ENCODE assay signal across 22 cellular contexts in genomic region chr2:171253900-171254447, GRCh38.
DNase-seq lines count a peak whose midpoint lies in the region; ATAC-seq and TF ChIP-seq lines count a peak whose summit lies in the region.
"Had no signal": no experiment of that assay in that cellular context is flagged by ENCODE, and none has a peak within 500 bp of the region (broad histone marks: within the 10 kb centered on the region; RNA-seq: fewer than 3 reads in every experiment).

No MANE protein-coding gene starts in this region.

- H3K27ac ChIP-seq in H9 (ENCODE audit: insufficient read length, low read depth, low read length), result no peak overlapping the region
- peak overlapping the region; percentile 19; the same call in 1 of the 2 replicates for H3K27ac ChIP-seq in VCaP
- H3K27ac ChIP-seq in gastroesophageal sphincter, result peak overlapping the region; percentile 31 to 76 (median 46)
- H3K27ac ChIP-seq: PC-9, RWPE1, SK-N-MC had no signal

- H3K36me3 ChIP-seq in gastroesophageal sphincter, result no peaks in the 10 kb centered on the region

- H3K9ac ChIP-seq in H9 (ENCODE audit: extremely low read depth, insufficient read length, low read length), result no peak overlapping the region

- H2BK20ac ChIP-seq in H9 (ENCODE audit: low read depth, low read length, poor library complexity, severe bottlenecking), result no peak overlapping the region

- no peaks in the 10 kb centered on the region for H4K20me1 ChIP-seq in H9 (ENCODE audit: control insufficient read depth, insufficient read depth, insufficient read length)

- H2BK12ac ChIP-seq in H9 (ENCODE audit: insufficient read length, low read depth, low read length), result no peak overlapping the region

- H3K27me3 Mint-ChIP-seq in H9 (ENCODE audit: low read depth), result no peaks in the 10 kb centered on the region
- H3K27me3 Mint-ChIP-seq: B cell had no signal

- H3T11ph ChIP-seq in H9 (ENCODE audit: low read length), result no peak overlapping the region

- no peaks in the 10 kb centered on the region for H3K79me1 ChIP-seq in H9 (ENCODE audit: insufficient read depth, low read depth, low read length, poor library complexity, severe bottlenecking)

- no peaks in the 10 kb centered on the region for H3K23me2 ChIP-seq in H9 (ENCODE audit: insufficient read length, low read depth, low read length, poor library complexity, severe bottlenecking)

- no peak overlapping the region for H3K18ac ChIP-seq in H9 (ENCODE audit: insufficient read length, low read depth, low read length)

- 0 out of 3 replicates have a peak, but pooled peaks have one; percentile 39 for TF ChIP-seq CTCF in H9 (conservative IDR thresholded peaks at IDR 0.05)
- TF ChIP-seq CTCF in VCaP (conservative IDR thresholded peaks at IDR 0.05), result no peak
- peak in 1 of 4 experiments; percentile 12 for TF ChIP-seq CTCF in gastroesophageal sphincter (IDR thresholded peaks at IDR 0.05)
- peak; percentile 7 for TF ChIP-seq CTCF in retinal pigment epithelial cell (conservative IDR thresholded peaks at IDR 0.05; ENCODE audit: low read depth, low read length)

- H3K4me3 ChIP-seq in gastroesophageal sphincter, result no peak overlapping the region
- no peak overlapping the region for H3K4me3 ChIP-seq in retinal pigment epithelial cell (ENCODE audit: low read length)
- H3K4me3 ChIP-seq: PC-9, SK-N-MC had no signal

- H4K5ac ChIP-seq in H9 (ENCODE audit: insufficient read length, low read depth, low read length), result no peak overlapping the region

- H3K23ac ChIP-seq in H9 (ENCODE audit: insufficient read length, low read depth, low read length), result no peak overlapping the region

- TF ChIP-seq EP300 in gastroesophageal sphincter (IDR thresholded peaks at IDR 0.05), result no peak

- ATAC-seq in gastroesophageal sphincter, result peak; percentile 41

- TF ChIP-seq POLR2A in gastroesophageal sphincter (IDR thresholded peaks at IDR 0.05), result no peak

- no peaks in the 10 kb centered on the region for H3K4me1 ChIP-seq in H9 (ENCODE audit: insufficient read depth, low read length)
- H3K4me1 ChIP-seq in gastroesophageal sphincter, result peaks cover 0 to 20% (median 2%) of the 10 kb centered on the region in 3 donors

- no peaks in the 10 kb centered on the region for H3K27me3 ChIP-seq in H9 (ENCODE audit: insufficient read depth, low read length)
- no peaks in the 10 kb centered on the region for H3K27me3 ChIP-seq in gastroesophageal sphincter

- no peak overlapping the region for H2BK15ac ChIP-seq in H9 (ENCODE audit: low read depth, low read length)

- no peak overlapping the region for H4K8ac ChIP-seq in H9 (replicated peaks; ENCODE audit: insufficient read length, low read depth, low read length)

- no peak for DNase-seq in H9
- no peak for DNase-seq in retinal pigment epithelial cell (ENCODE audit: low read depth)
- no peak for DNase-seq in COLO829 (ENCODE audit: low spot score)
- DNase-seq in NCI-H2081 treated with DMSO at 0.1 percent for 48 hours (lab: John Stamatoyannopoulos, UW), result no peak
- DNase-seq in RKO (ENCODE audit: low spot score), result no peak
- no peak for DNase-seq in NK-92 treated with Interleukin-12 subunit alpha and Interleukin-12 subunit beta, amount 100 ng/mL, for 24 hours (lab: John Stamatoyannopoulos, UW)
- DNase-seq: DMS79, KG1, NCI-H1092, NCI-H1436, NCI-H1930, NCI-H2171, NCI-H345, NCI-H524, NCI-H774, PC-9, SHP77 treated with DMSO at 0.1 percent for 48 hours had no signal

- no peak overlapping the region for H3K56ac ChIP-seq in H9 (ENCODE audit: insufficient read length, low read depth, low read length)

- peaks cover 0 to 16% (median 2%) of the 10 kb centered on the region in 3 experiments; a peak in 5 of 7 replicates for H3K36me3 Mint-ChIP-seq in H9 (ENCODE audit: insufficient read depth in 1 of 3, low read depth in 3 of 3)

- no peak overlapping the region for H3K4me3 Mint-ChIP-seq in H9
- H3K4me3 Mint-ChIP-seq: B cell had no signal

- H3K4ac ChIP-seq in H9 (ENCODE audit: low read depth, low read length), result no peak overlapping the region

- no peak overlapping the region for H3K4me2 ChIP-seq in H9 (ENCODE audit: insufficient read depth, insufficient read length, low read length)
- H3K4me2 ChIP-seq: PC-9 had no signal

- WGBS in H9 (ENCODE audit: extremely low coverage, insufficient read length, low lambda C conversion rate), result no CpG with 5 or more reads among the region's 1 CpG
- 38 to 47% methylated on average over 1 of the region's 1 CpG for WGBS in gastroesophageal sphincter (ENCODE audit: low coverage in 1 of 2), 2 donors

- H2BK5ac ChIP-seq in H9 (ENCODE audit: insufficient read length, low read length), result no peak overlapping the region

- peaks cover 5 to 6% of the 10 kb centered on the region in 2 experiments for H3K4me1 Mint-ChIP-seq in H9

- H4K91ac ChIP-seq in H9 (ENCODE audit: insufficient read length, low read depth, low read length), result no peak overlapping the region

- no peak overlapping the region for H2AFZ ChIP-seq in H9 (ENCODE audit: low read length)
- H2AFZ ChIP-seq: PC-9 had no signal

- no peaks in the 10 kb centered on the region for H3K9me3 ChIP-seq in H9 (ENCODE audit: control insufficient read depth, low read depth, low read length)
- peaks cover 0 to 15% (median 0%) of the 10 kb centered on the region in 3 donors for H3K9me3 ChIP-seq in gastroesophageal sphincter

- no peaks in the 10 kb centered on the region for H3K79me2 ChIP-seq in H9 (ENCODE audit: insufficient read depth, low read length)

- no peak overlapping the region for H2AK5ac ChIP-seq in H9 (ENCODE audit: insufficient read length, low read length)

- peaks cover 0 to 6% of the 10 kb centered on the region in 2 experiments; a peak in 1 of 5 replicates for H3K9me3 Mint-ChIP-seq in H9

- H3K27ac Mint-ChIP-seq in H9, result no peak overlapping the region
- H3K27ac Mint-ChIP-seq: B cell had no signal

- H3K14ac ChIP-seq in H9 (ENCODE audit: insufficient read depth, low read length), result no peak overlapping the region

- H2BK120ac ChIP-seq in H9 (ENCODE audit: low read depth, low read length, poor library complexity, severe bottlenecking), result no peak overlapping the region
